15 cellular contexts compared by ENCODE assay signal in genomic region chr7:158366916-158367633, GRCh38.
DNase-seq lines count a peak whose midpoint lies in the region; ATAC-seq and TF ChIP-seq lines count a peak whose summit lies in the region.
"Had no signal": no experiment of that assay in that cellular context is flagged by ENCODE, and none has a peak within 500 bp of the region (broad histone marks: within the 10 kb centered on the region; RNA-seq: fewer than 3 reads in every experiment).

No MANE protein-coding gene starts in this region.

- ATAC-seq in left ventricle myocardium superior, result no peak
- no peak for ATAC-seq in left cardiac atrium
- ATAC-seq in HG03196 (IDR thresholded peaks at IDR 0.05; ENCODE audit: unreplicated experiment), result no peak
- ATAC-seq: Right ventricle myocardium inferior had no signal

- H3K27me3 Mint-ChIP-seq in chondrocyte (ENCODE audit: low read depth), result no peaks in the 10 kb centered on the region

- no peak for TF ChIP-seq CTCF in chondrocyte (IDR thresholded peaks at IDR 0.05)

- no peak overlapping the region for H3K27ac Mint-ChIP-seq in chondrocyte (ENCODE audit: unreplicated experiment)

- no peak overlapping the region for H3K4me3 Mint-ChIP-seq in chondrocyte (ENCODE audit: unreplicated experiment)

- H3K36me3 Mint-ChIP-seq in chondrocyte (ENCODE audit: low read depth), result no peaks in the 10 kb centered on the region

- DNase-seq in left ventricle myocardium superior (peak; percentile 13), left cardiac atrium (no peak), chondrocyte (ENCODE audit: low spot score) (peak; percentile 64), posterior vena cava (ENCODE audit: low spot score) (peak; percentile 75), RPMI8226 (no peak)
- no peak for DNase-seq in effector CD8-positive, alpha-beta T cell (lab: John Stamatoyannopoulos, UW)
- DNase-seq: DMS79, Kasumi-1, NCI-H1694, NCI-H2081, NCI-H2171, NCI-H524 treated with DMSO at 0.1 percent for 48 hours, NCI-H82 had no signal

- H3K9me3 Mint-ChIP-seq in chondrocyte (ENCODE audit: low read depth), result peaks cover 10% of the 10 kb centered on the region

- intact Hi-C loops in left ventricle myocardium superior (cut with micrococcal nuclease), result no loop called here
- intact Hi-C loops in left cardiac atrium (cut with DNase I), result no loop called here
- intact Hi-C loops in posterior vena cava (cut with DNase I), result no loop called here

- H3K4me1 Mint-ChIP-seq in chondrocyte (ENCODE audit: low read depth), result no peaks in the 10 kb centered on the region

Comparison
In these comparisons a context has a peak if more than half of its experiments do, and no peak if none do; other contexts are left out.
1. DNase-seq: peak in left ventricle myocardium superior (single experiment), chondrocyte (single experiment) and posterior vena cava (single experiment); none in left cardiac atrium (single experiment), effector CD8-positive, alpha-beta T cell (single experiment) and RPMI8226 (single experiment).